Comparison of ENCODE assay signal across 8 cellular contexts in the genomic region with DNA sequence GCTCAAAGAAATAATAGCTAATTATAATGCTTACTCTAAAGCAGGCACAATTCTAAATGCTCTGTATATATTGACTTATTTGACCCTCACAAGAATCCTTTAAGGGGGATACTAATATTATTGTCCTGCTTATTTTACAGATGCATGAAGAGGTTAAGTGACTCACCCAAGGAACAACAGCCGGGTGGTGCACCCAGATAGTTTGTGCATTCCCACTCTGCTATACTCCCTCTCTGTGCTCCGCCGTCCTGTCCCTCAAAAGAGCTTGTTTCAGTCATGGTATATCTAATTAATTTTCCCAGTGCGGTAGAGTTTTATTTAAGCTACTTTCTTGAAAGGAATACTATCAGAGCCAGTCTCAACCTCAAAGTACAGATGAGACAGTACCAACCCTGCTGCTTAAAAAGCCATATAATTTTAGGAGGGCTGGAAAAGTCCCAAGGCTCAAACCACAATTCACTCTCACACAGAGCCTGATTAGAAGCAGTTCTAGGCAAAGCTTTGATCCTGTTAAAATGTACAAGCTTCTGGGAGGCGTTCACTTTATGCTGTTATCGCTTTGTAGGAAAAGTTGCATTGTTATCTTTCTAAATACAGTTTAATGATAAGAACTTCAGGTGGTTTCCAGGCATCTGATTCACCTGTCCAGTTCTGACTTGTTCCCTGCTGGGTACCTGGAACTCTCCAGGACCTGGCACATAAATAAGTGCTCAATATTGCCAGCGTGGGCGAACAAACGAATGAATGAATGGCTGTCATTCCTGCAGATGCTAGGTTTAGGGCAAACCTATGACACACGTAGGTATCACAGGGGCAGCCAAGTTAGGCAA.
DNase-seq lines count a peak whose midpoint lies in the region; ATAC-seq and TF ChIP-seq lines count a peak whose summit lies in the region.

No MANE protein-coding gene starts in this region.

- TF ChIP-seq CTCF in heart left ventricle (IDR thresholded peaks at IDR 0.05): no peak
- no peak for TF ChIP-seq CTCF in MCF 10A (IDR thresholded peaks at IDR 0.05; ENCODE audit: unreplicated experiment)
- no peak for TF ChIP-seq CTCF in transverse colon (IDR thresholded peaks at IDR 0.05)

- DNase-seq in heart left ventricle (no peak), Right ventricle myocardium superior (no peak), MCF 10A (ENCODE audit: unreplicated experiment) (peak; percentile 83), mucosa of gallbladder (ENCODE audit: low spot score) (peak; percentile 68), transverse colon (no peak), NCI-H524 treated with DMSO at 0.1 percent for 48 hours (lab: John Stamatoyannopoulos, UW) (no peak), SHP77 treated with DMSO at 0.1 percent for 48 hours (lab: John Stamatoyannopoulos, UW) (no peak)

- H3K4me1 ChIP-seq in heart left ventricle (peaks cover 22 to 97% (median 72%) of the 10 kb centered on the region in 12 donors), transverse colon (peaks cover 31 to 94% (median 66%) of the 10 kb centered on the region in 4 donors)

- H3K9me3 ChIP-seq in heart left ventricle (no peaks in the 10 kb centered on the region), transverse colon (no peaks in the 10 kb centered on the region)

- H3K27me3 ChIP-seq in heart left ventricle: no peaks in the 10 kb centered on the region
- H3K27me3 ChIP-seq in transverse colon: no peaks in the 10 kb centered on the region

- TF ChIP-seq EP300 in transverse colon (IDR thresholded peaks at IDR 0.05; ENCODE audit: low read depth): no peak

- peak overlapping the region; percentile 96 for H3K27ac Mint-ChIP-seq in MCF 10A (ENCODE audit: low read depth, unreplicated experiment)

- intact Hi-C loops in heart left ventricle (cut with DNase I): loop anchor here in 1 of 10 donors (5.0 kb wide), 1 partner anchor 93 kb away; no protein-coding TSS in a partner anchor
- intact Hi-C loops in Right ventricle myocardium superior (cut with DNase I): no loop called here
- intact Hi-C loops in MCF 10A (cut with micrococcal nuclease): loop anchor here (5.0 kb wide), 1 partner anchor 47 kb away; no protein-coding TSS in a partner anchor
- intact Hi-C loops in transverse colon (cut with DNase I; ENCODE audit: low total_unique reads): no loop called here

- no peaks in the 10 kb centered on the region for H3K27me3 Mint-ChIP-seq in MCF 10A (ENCODE audit: insufficient read depth, unreplicated experiment)

- CTCF ChIA-PET in MCF 10A (lab: Yijun Ruan, JAX): interaction anchor here (0.6 to 6.1 kb wide), 17 partner anchors 9 to 1622 kb away, joined by 3 to 51 read pairs (median 7); no protein-coding TSS in a partner anchor

- no peaks in the 10 kb centered on the region for H3K9me3 Mint-ChIP-seq in MCF 10A (ENCODE audit: unreplicated experiment)

- H3K36me3 ChIP-seq in heart left ventricle (peaks cover 0 to 13% (median 0%) of the 10 kb centered on the region in 9 donors), transverse colon (no peaks in the 10 kb centered on the region)

- H3K4me3 Mint-ChIP-seq in MCF 10A (ENCODE audit: unreplicated experiment): peak overlapping the region; percentile 59

- in situ Hi-C loops in transverse colon (cut with MboI; ENCODE audit: low pct_ligation_motif_present in 1 of 4, low pct_unique_long_range_greater_than_20kb in 1 of 4, low sequenced_read_pairs in 3 of 4): loop anchor here in 1 of 4 donors (10.0 kb wide), 1 partner anchor 91 kb away; no protein-coding TSS in a partner anchor

- 63 to 75% (median 64%) methylated on average over 10 of the region's 10 CpGs for WGBS in heart left ventricle, 4 donors
- WGBS in transverse colon (ENCODE audit: low coverage in 1 of 2), 2 donors: 32 to 44% methylated on average over 8 to 10 of the region's 10 CpGs

- ATAC-seq in heart left ventricle (peak in 1 of 4 donors; percentile 27), Right ventricle myocardium superior (ENCODE audit: poor library complexity) (no peak), HG03521 (IDR thresholded peaks at IDR 0.05; ENCODE audit: unreplicated experiment) (no peak)

- H3K27ac ChIP-seq in heart left ventricle (peak overlapping the region; percentile 6 to 76 (median 54)), transverse colon (peak overlapping the region; percentile 79 to 86 (median 81))

- peaks cover 62% of the 10 kb centered on the region for H3K4me1 Mint-ChIP-seq in MCF 10A (ENCODE audit: insufficient read depth, unreplicated experiment)

- BruUV-seq in MCF 10A (replicated peaks; lab: Mats Ljungman, UMichigan): no TSS peak

- TF ChIP-seq POLR2A in heart left ventricle (IDR thresholded peaks at IDR 0.05) (no peak), transverse colon (IDR thresholded peaks at IDR 0.05) (no peak)

- H3K36me3 Mint-ChIP-seq in MCF 10A (ENCODE audit: insufficient read depth, unreplicated experiment): peaks cover 43% of the 10 kb centered on the region

- peak overlapping the region in 1 of 12 donors; percentile 1 for H3K4me3 ChIP-seq in heart left ventricle
- no peak overlapping the region for H3K4me3 ChIP-seq in transverse colon

- POLR2A ChIA-PET in MCF 10A (lab: Yijun Ruan, JAX): interaction anchor here (0.7 to 5.4 kb wide), 33 partner anchors 9 to 335 kb away, joined by 3 to 65 read pairs (median 7); no protein-coding TSS in a partner anchor

Comparison
In these comparisons a context has a peak if more than half of its experiments do, and no peak if none do; other contexts are left out.
1. DNase-seq: peak in MCF 10A (single experiment) and mucosa of gallbladder (single experiment); none in heart left ventricle (0 of 5), Right ventricle myocardium superior (single experiment), transverse colon (single experiment), NCI-H524 treated with DMSO at 0.1 percent for 48 hours (single experiment) and SHP77 treated with DMSO at 0.1 percent for 48 hours (single experiment).